1 cellular context compared by ENCODE assay signal in the genomic region with DNA sequence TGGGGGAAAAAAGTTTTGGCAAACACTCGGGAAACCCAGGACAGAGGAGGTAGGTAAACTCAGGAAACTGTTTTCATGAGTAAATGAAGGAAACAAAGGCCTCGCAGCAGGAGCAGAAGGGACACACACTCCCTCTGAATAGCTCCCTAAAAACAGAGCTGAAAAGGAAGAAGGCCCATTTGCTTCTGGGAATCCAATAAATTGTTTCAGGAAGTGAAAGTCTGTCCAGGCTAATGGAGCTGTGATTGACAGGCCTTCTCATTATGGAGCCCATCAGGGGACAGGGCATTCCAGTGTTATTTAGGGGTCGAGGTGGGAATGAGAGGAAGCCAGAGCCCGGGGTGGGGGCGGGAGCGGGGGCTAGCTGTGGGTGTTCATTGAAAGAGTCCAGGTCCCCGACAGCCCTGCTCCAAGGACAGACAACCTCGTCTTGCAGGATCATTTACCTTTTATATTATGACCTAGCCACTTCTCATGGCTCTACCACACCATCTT.
TF ChIP-seq lines count a peak whose summit lies in the region.

No MANE protein-coding gene starts in this region.

TF ChIP-seq in GM23338, 12 proteins besides CTCF, POLR2A, EP300 and RAD21 (continued from another document):
- TF ChIP-seq, protein P1, sequence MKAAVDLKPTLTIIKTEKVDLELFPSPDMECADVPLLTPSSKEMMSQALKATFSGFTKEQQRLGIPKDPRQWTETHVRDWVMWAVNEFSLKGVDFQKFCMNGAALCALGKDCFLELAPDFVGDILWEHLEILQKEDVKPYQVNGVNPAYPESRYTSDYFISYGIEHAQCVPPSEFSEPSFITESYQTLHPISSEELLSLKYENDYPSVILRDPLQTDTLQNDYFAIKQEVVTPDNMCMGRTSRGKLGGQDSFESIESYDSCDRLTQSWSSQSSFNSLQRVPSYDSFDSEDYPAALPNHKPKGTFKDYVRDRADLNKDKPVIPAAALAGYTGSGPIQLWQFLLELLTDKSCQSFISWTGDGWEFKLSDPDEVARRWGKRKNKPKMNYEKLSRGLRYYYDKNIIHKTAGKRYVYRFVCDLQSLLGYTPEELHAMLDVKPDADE (IDR thresholded peaks at IDR 0.05) = peak; percentile 72; the same call in 1 of the 2 replicates
- TF ChIP-seq STAT1 (IDR thresholded peaks at IDR 0.05; ENCODE audit: unreplicated experiment) (no peak), NANOG (IDR thresholded peaks at IDR 0.05; ENCODE audit: borderline replicate concordance) (peak; percentile 92), JUNB (IDR thresholded peaks at IDR 0.05; ENCODE audit: unreplicated experiment) (no peak), ZNF114 (CRISPR knock-in tag; IDR thresholded peaks at IDR 0.05) (no peak), EZH2phosphoT487 (IDR thresholded peaks at IDR 0.05; ENCODE audit: unreplicated experiment) (no peak), ZNF331 (CRISPR knock-in tag; IDR thresholded peaks at IDR 0.05; ENCODE audit: low read depth) (no peak)
- TF ChIP-seq, protein P2, sequence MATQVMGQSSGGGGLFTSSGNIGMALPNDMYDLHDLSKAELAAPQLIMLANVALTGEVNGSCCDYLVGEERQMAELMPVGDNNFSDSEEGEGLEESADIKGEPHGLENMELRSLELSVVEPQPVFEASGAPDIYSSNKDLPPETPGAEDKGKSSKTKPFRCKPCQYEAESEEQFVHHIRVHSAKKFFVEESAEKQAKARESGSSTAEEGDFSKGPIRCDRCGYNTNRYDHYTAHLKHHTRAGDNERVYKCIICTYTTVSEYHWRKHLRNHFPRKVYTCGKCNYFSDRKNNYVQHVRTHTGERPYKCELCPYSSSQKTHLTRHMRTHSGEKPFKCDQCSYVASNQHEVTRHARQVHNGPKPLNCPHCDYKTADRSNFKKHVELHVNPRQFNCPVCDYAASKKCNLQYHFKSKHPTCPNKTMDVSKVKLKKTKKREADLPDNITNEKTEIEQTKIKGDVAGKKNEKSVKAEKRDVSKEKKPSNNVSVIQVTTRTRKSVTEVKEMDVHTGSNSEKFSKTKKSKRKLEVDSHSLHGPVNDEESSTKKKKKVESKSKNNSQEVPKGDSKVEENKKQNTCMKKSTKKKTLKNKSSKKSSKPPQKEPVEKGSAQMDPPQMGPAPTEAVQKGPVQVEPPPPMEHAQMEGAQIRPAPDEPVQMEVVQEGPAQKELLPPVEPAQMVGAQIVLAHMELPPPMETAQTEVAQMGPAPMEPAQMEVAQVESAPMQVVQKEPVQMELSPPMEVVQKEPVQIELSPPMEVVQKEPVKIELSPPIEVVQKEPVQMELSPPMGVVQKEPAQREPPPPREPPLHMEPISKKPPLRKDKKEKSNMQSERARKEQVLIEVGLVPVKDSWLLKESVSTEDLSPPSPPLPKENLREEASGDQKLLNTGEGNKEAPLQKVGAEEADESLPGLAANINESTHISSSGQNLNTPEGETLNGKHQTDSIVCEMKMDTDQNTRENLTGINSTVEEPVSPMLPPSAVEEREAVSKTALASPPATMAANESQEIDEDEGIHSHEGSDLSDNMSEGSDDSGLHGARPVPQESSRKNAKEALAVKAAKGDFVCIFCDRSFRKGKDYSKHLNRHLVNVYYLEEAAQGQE (IDR thresholded peaks at IDR 0.05; ENCODE audit: unreplicated experiment) = no peak
- TF ChIP-seq, protein P3, sequence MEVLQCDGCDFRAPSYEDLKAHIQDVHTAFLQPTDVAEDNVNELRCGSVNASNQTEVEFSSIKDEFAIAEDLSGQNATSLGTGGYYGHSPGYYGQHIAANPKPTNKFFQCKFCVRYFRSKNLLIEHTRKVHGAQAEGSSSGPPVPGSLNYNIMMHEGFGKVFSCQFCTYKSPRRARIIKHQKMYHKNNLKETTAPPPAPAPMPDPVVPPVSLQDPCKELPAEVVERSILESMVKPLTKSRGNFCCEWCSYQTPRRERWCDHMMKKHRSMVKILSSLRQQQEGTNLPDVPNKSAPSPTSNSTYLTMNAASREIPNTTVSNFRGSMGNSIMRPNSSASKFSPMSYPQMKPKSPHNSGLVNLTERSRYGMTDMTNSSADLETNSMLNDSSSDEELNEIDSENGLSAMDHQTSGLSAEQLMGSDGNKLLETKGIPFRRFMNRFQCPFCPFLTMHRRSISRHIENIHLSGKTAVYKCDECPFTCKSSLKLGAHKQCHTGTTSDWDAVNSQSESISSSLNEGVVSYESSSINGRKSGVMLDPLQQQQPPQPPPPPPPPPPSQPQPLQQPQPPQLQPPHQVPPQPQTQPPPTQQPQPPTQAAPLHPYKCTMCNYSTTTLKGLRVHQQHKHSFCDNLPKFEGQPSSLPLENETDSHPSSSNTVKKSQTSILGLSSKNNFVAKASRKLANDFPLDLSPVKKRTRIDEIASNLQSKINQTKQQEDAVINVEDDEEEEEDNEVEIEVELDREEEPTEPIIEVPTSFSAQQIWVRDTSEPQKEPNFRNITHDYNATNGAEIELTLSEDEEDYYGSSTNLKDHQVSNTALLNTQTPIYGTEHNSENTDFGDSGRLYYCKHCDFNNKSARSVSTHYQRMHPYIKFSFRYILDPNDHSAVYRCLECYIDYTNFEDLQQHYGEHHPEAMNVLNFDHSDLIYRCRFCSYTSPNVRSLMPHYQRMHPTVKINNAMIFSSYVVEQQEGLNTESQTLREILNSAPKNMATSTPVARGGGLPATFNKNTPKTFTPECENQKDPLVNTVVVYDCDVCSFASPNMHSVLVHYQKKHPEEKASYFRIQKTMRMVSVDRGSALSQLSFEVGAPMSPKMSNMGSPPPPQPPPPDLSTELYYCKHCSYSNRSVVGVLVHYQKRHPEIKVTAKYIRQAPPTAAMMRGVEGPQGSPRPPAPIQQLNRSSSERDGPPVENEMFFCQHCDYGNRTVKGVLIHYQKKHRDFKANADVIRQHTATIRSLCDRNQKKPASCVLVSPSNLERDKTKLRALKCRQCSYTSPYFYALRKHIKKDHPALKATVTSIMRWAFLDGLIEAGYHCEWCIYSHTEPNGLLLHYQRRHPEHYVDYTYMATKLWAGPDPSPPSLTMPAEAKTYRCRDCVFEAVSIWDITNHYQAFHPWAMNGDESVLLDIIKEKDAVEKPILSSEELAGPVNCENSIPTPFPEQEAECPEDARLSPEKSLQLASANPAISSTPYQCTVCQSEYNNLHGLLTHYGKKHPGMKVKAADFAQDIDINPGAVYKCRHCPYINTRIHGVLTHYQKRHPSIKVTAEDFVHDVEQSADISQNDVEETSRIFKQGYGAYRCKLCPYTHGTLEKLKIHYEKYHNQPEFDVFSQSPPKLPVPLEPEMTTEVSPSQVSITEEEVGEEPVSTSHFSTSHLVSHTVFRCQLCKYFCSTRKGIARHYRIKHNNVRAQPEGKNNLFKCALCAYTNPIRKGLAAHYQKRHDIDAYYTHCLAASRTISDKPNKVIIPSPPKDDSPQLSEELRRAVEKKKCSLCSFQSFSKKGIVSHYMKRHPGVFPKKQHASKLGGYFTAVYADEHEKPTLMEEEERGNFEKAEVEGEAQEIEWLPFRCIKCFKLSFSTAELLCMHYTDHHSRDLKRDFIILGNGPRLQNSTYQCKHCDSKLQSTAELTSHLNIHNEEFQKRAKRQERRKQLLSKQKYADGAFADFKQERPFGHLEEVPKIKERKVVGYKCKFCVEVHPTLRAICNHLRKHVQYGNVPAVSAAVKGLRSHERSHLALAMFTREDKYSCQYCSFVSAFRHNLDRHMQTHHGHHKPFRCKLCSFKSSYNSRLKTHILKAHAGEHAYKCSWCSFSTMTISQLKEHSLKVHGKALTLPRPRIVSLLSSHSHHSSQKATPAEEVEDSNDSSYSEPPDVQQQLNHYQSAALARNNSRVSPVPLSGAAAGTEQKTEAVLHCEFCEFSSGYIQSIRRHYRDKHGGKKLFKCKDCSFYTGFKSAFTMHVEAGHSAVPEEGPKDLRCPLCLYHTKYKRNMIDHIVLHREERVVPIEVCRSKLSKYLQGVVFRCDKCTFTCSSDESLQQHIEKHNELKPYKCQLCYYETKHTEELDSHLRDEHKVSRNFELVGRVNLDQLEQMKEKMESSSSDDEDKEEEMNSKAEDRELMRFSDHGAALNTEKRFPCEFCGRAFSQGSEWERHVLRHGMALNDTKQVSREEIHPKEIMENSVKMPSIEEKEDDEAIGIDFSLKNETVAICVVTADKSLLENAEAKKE (CRISPR knock-in tag; IDR thresholded peaks at IDR 0.05) = 0 out of 2 replicates have a peak, but pooled peaks have one; percentile 29
